15 cellular contexts compared by ENCODE assay signal in genomic region chr2:221434155-221434554, GRCh38.
"Had no signal": no experiment of that assay in that cellular context is flagged by ENCODE, and none has a peak within 500 bp of the region (broad histone marks: within the 10 kb centered on the region; RNA-seq: fewer than 3 reads in every experiment).

No MANE protein-coding gene starts in this region.

- H3K36me3 ChIP-seq: neutrophil, WERI-Rb-1 had no signal

- H3K27ac Mint-ChIP-seq: activated CD4-positive, alpha-beta memory T cell treated with anti-CD3 and anti-CD28 coated beads, Interleukin-2, amount 10 ng/mL, durations not matched to agents 7 days and 5 days; activated CD4-positive, alpha-beta T cell treated with anti-CD3 and anti-CD28 coated beads for 36 hours; activated CD8-positive, alpha-beta memory T cell treated with anti-CD3 and anti-CD28 coated beads, Interleukin-2, amount 10 ng/mL, durations not matched to agents 7 days and 5 days; activated naive CD8-positive, alpha-beta T cell treated with anti-CD3 and anti-CD28 coated beads for 36 hours; memory B cell; naive thymus-derived CD8-positive, alpha-beta T cell had no signal

- H3K27me3 Mint-ChIP-seq: activated CD4-positive, alpha-beta memory T cell treated with anti-CD3 and anti-CD28 coated beads, Interleukin-2, amount 10 ng/mL, durations not matched to agents 7 days and 5 days; activated CD4-positive, alpha-beta T cell treated with anti-CD3 and anti-CD28 coated beads for 36 hours; activated CD8-positive, alpha-beta memory T cell treated with anti-CD3 and anti-CD28 coated beads, Interleukin-2, amount 10 ng/mL, durations not matched to agents 7 days and 5 days; activated naive CD8-positive, alpha-beta T cell treated with anti-CD3 and anti-CD28 coated beads for 36 hours; memory B cell had no signal

- H3K27ac ChIP-seq: gastroesophageal sphincter, heart left ventricle, neutrophil, parathyroid adenoma, WERI-Rb-1 had no signal

- H3K9me3 Mint-ChIP-seq: activated CD4-positive, alpha-beta memory T cell treated with anti-CD3 and anti-CD28 coated beads, Interleukin-2, amount 10 ng/mL, durations not matched to agents 7 days and 5 days; activated naive CD8-positive, alpha-beta T cell treated with anti-CD3 and anti-CD28 coated beads for 36 hours; memory B cell; naive thymus-derived CD8-positive, alpha-beta T cell had no signal

- H3K9ac ChIP-seq: parathyroid adenoma had no signal

- H3K9me3 ChIP-seq: gastroesophageal sphincter, heart left ventricle, neutrophil had no signal

- H3K4me1 Mint-ChIP-seq: activated CD4-positive, alpha-beta memory T cell treated with anti-CD3 and anti-CD28 coated beads, Interleukin-2, amount 10 ng/mL, durations not matched to agents 7 days and 5 days; activated CD4-positive, alpha-beta T cell treated with anti-CD3 and anti-CD28 coated beads for 36 hours; activated CD8-positive, alpha-beta memory T cell treated with anti-CD3 and anti-CD28 coated beads, Interleukin-2, amount 10 ng/mL, durations not matched to agents 7 days and 5 days; activated naive CD8-positive, alpha-beta T cell treated with anti-CD3 and anti-CD28 coated beads for 36 hours; memory B cell; naive thymus-derived CD8-positive, alpha-beta T cell had no signal

- H3K4me3 Mint-ChIP-seq: activated CD4-positive, alpha-beta memory T cell treated with anti-CD3 and anti-CD28 coated beads, Interleukin-2, amount 10 ng/mL, durations not matched to agents 7 days and 5 days; activated CD4-positive, alpha-beta T cell treated with anti-CD3 and anti-CD28 coated beads for 36 hours; activated CD8-positive, alpha-beta memory T cell treated with anti-CD3 and anti-CD28 coated beads, Interleukin-2, amount 10 ng/mL, durations not matched to agents 7 days and 5 days; activated naive CD8-positive, alpha-beta T cell treated with anti-CD3 and anti-CD28 coated beads for 36 hours; memory B cell; naive thymus-derived CD8-positive, alpha-beta T cell had no signal

- H3K79me2 ChIP-seq: parathyroid adenoma had no signal

- H3K4me1 ChIP-seq: parathyroid adenoma had no signal

- H3K36me3 Mint-ChIP-seq: activated CD8-positive, alpha-beta memory T cell treated with anti-CD3 and anti-CD28 coated beads, Interleukin-2, amount 10 ng/mL, durations not matched to agents 7 days and 5 days; activated naive CD8-positive, alpha-beta T cell treated with anti-CD3 and anti-CD28 coated beads for 36 hours; naive thymus-derived CD8-positive, alpha-beta T cell had no signal

- H3K4me3 ChIP-seq: gastroesophageal sphincter, heart left ventricle had no signal

- H2AFZ ChIP-seq: parathyroid adenoma had no signal

- DNase-seq: activated CD4-positive, alpha-beta memory T cell treated with anti-CD3 and anti-CD28 coated beads, Interleukin-2, amount 10 ng/mL, durations not matched to agents 7 days and 5 days; activated CD4-positive, alpha-beta T cell treated with anti-CD3 and anti-CD28 coated beads for 36 hours; activated CD8-positive, alpha-beta memory T cell treated with anti-CD3 and anti-CD28 coated beads, Interleukin-2, amount 10 ng/mL, durations not matched to agents 7 days and 5 days; activated naive CD8-positive, alpha-beta T cell treated with anti-CD3 and anti-CD28 coated beads for 36 hours; amniotic stem cell; heart left ventricle; kidney glomerular epithelial cell; left ventricle myocardium superior; naive thymus-derived CD8-positive, alpha-beta T cell; stimulated activated naive CD4-positive, alpha-beta T cell; WERI-Rb-1 had no signal

- H3K27me3 ChIP-seq: gastroesophageal sphincter, heart left ventricle, neutrophil had no signal

- ATAC-seq: activated CD4-positive, alpha-beta T cell treated with anti-CD3 and anti-CD28 coated beads for 36 hours; activated CD8-positive, alpha-beta memory T cell treated with anti-CD3 and anti-CD28 coated beads, Interleukin-2, amount 10 ng/mL, durations not matched to agents 7 days and 5 days; gastroesophageal sphincter; heart left ventricle; left ventricle myocardium superior; naive thymus-derived CD8-positive, alpha-beta T cell had no signal
